ENCODE assay signal across 8 cellular contexts in genomic region chr14:96741151-96741977, GRCh38. TPM values are rescaled to one million over a fixed set of nuclear protein-coding genes. Genes with fewer than 3 reads are reported as not detected.
DNase-seq lines count a peak whose midpoint lies in the region; ATAC-seq, FAIRE-seq and TF ChIP-seq lines count a peak whose summit lies in the region.

No MANE protein-coding gene starts in this region.

- peak; percentile 90 for ATAC-seq in GM21528 (IDR thresholded peaks at IDR 0.05; ENCODE audit: low FRiP score, unreplicated experiment)
- no peak for ATAC-seq in HG03565 (IDR thresholded peaks at IDR 0.05; ENCODE audit: unreplicated experiment)

- TF ChIP-seq CTCF in cardiac fibroblast (IDR thresholded peaks at IDR 0.05; ENCODE audit: low read depth, low read length) = peak; percentile 67
- peak; percentile 88 for TF ChIP-seq CTCF in kidney (IDR thresholded peaks at IDR 0.05; ENCODE audit: borderline replicate concordance, extremely low read depth, insufficient read depth)

- no peak overlapping the region for H3K27ac ChIP-seq in kidney (ENCODE audit: low read depth in 2 of 2, low read length in 2 of 2)

- H3K27me3 ChIP-seq in MG63 = no peaks in the 10 kb centered on the region

- no peaks in the 10 kb centered on the region for H3K36me3 ChIP-seq in MG63
- no peaks in the 10 kb centered on the region for H3K36me3 ChIP-seq in kidney (ENCODE audit: control insufficient read depth in 1 of 2, insufficient read depth in 2 of 2, low read length in 2 of 2)

- H3K9me3 ChIP-seq in MG63 (no peaks in the 10 kb centered on the region), kidney (ENCODE audit: control insufficient read depth in 1 of 2, low read length in 2 of 2) (no peaks in the 10 kb centered on the region)

- H3K4me3 ChIP-seq in MG63 = peak overlapping the region; percentile 35
- H3K4me3 ChIP-seq in cardiac fibroblast (replicated peaks in 1 of 2; ENCODE audit: low read depth in 2 of 2, low read length in 2 of 2) = peak overlapping the region; percentile 54 to 60
- H3K4me3 ChIP-seq in kidney (ENCODE audit: low read length in 2 of 2) = peak overlapping the region; percentile 28 to 49

- no peak for FAIRE-seq in kidney (lab: Jason Lieb, UNC)

- no peak overlapping the region for H3K9ac ChIP-seq in kidney (ENCODE audit: low read length in 2 of 2)

- no peaks in the 10 kb centered on the region for H3K4me1 ChIP-seq in kidney (ENCODE audit: control insufficient read depth in 1 of 2, insufficient read depth in 1 of 2, low read depth in 1 of 2, low read length in 2 of 2)

- intact Hi-C loops in kidney (cut with DNase I) = loop anchor here (10.0 kb wide), 1 partner anchor 167 kb away; no protein-coding TSS in a partner anchor

- DNase-seq in COR-L47 (lab: John Stamatoyannopoulos, UW) = peak; percentile 42
- DNase-seq in MG63 = peak; percentile 26
- DNase-seq in activated CD4-positive, CD25-positive, alpha-beta regulatory T cell (lab: John Stamatoyannopoulos, UW) = peak; percentile 58 to 62 (median 61)
- DNase-seq in cardiac fibroblast (ENCODE audit: low read depth in 2 of 2) = peak; percentile 50 to 56
- DNase-seq in kidney = peak; percentile 83
- DNase-seq in stimulated activated CD4-positive, alpha-beta T cell treated with anti-CD3 and anti-CD28 coated beads, Interleukin-1b, Interleukin-23, amount 100 ng/mL, for 1 hour (ENCODE audit: low read depth in 2 of 2) = peak; percentile 45 to 67

RNA-seq across cellular contexts. Expression of gene VRK1, which starts 55.8 kb away (rescaled TPM):
- 34.0 and 74.9 TPM in 2 replicates for total RNA-seq in MG63 (2014; rRNA removed; shearing (Covaris generic); ENCODE audit: low replicate concordance)
- 15.8 TPM for total RNA-seq in kidney
- 6.6 TPM for polyA plus RNA-seq in kidney (ENCODE audit: insufficient read depth, low read depth, low replicate concordance)

Comparison
In these comparisons a context has a peak if more than half of its experiments do, and no peak if none do; other contexts are left out.
1. DNase-seq: peak in every context shown above with its lines; median percentile 83 in kidney; 61 in activated CD4-positive, CD25-positive, alpha-beta regulatory T cell; 56 in stimulated activated CD4-positive, alpha-beta T cell treated with anti-CD3 and anti-CD28 coated beads, Interleukin-1b, Interleukin-23, amount 100 ng/mL, for 1 hour; 53 in cardiac fibroblast; 42 in COR-L47; 26 in MG63.